Comparison of ENCODE assay signal across 8 cellular contexts in the genomic region with DNA sequence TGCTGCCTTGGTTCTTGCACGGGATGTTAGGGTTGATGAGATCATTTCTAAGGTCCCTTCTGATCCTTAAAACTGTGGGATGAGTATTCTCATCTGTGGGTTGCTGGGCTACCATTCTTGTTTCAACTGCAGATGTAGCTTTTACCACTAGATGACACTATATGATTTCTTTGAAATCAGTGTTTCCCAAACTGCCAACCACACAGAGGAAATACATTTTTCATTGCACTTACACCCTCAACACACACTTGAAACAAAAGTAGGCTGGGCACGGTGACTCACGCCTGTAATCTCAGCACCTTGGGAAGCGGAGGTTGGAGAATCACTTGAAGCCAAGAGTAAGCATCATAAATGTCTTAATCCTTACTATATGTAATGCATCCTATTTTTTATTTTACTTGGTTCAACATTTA. TPM values are rescaled to one million over a fixed set of nuclear protein-coding genes. Genes with fewer than 3 reads are reported as not detected.
DNase-seq lines count a peak whose midpoint lies in the region; ATAC-seq, FAIRE-seq and TF ChIP-seq lines count a peak whose summit lies in the region.

No MANE protein-coding gene starts in this region.

- no peaks in the 10 kb centered on the region for H3K9me2 ChIP-seq in PC-9 (ENCODE audit: insufficient read depth)

- no peak overlapping the region for H3K4me2 ChIP-seq in PC-9
- no peak overlapping the region for H3K4me2 ChIP-seq in GM12878 (ENCODE audit: control insufficient read depth, insufficient read depth)

- TF ChIP-seq POLR2A in GM12891 (IDR thresholded peaks at IDR 0.05; ENCODE audit: low read depth, low read length) (no peak), GM12878 (IDR thresholded peaks at IDR 0.05; ENCODE audit: low read depth, low read length) (no peak), tibial nerve (IDR thresholded peaks at IDR 0.05) (no peak)

- SMC1A ChIA-PET in GM12878 (lab: Charles Lee; ENCODE audit: uncharacterized antibody, unreplicated experiment) = interaction anchor here (2.0 kb wide), 1 partner anchor 99 kb away, joined by 10 read pairs; no protein-coding TSS in a partner anchor

- H3K36me3 ChIP-seq in PC-9 (ENCODE audit: low read depth) (no peaks in the 10 kb centered on the region; the same call in 1 of the 2 replicates), GM12878 (ENCODE audit: control insufficient read depth in 2 of 2, insufficient read depth in 2 of 2, low read length in 1 of 2) (peaks cover 1 to 2% of the 10 kb centered on the region in 2 experiments; a peak in 3 of 4 replicates), left lung (peaks cover 0 to 30% of the 10 kb centered on the region in 2 donors), tibial nerve (peaks cover 0 to 58% (median 7%) of the 10 kb centered on the region in 3 donors)

- peaks cover 6% of the 10 kb centered on the region; the same call in 1 of the 2 replicates for H3F3A ChIP-seq in PC-9 (ENCODE audit: insufficient read depth, low read depth)

- in situ Hi-C loops in GM12878 (cut with MboI) = no loop called here

- RAD21 ChIA-PET in GM12878 (lab: Charles Lee; ENCODE audit: unreplicated experiment) = interaction anchor here (1.1 to 1.8 kb wide), 2 partner anchors 89 to 99 kb away, joined by 3 to 13 read pairs; partner anchors contain the start of gene AQP8

- peak; percentile 68 for ATAC-seq in GM12878
- peak; percentile 98 for ATAC-seq in left lung
- no peak for ATAC-seq in HG03135 (IDR thresholded peaks at IDR 0.05; ENCODE audit: unreplicated experiment)
- no peak for ATAC-seq in HG03460 (IDR thresholded peaks at IDR 0.05; ENCODE audit: unreplicated experiment)

- H3K27me3 ChIP-seq in PC-9 (ENCODE audit: insufficient read depth, low read depth) = no peaks in the 10 kb centered on the region
- H3K27me3 ChIP-seq in GM12878 (replicated peaks in 1 of 2; ENCODE audit: control insufficient read depth in 2 of 2, insufficient read depth in 2 of 2, low read length in 1 of 2) = no peaks in the 10 kb centered on the region
- no peaks in the 10 kb centered on the region for H3K27me3 ChIP-seq in left lung
- H3K27me3 ChIP-seq in tibial nerve = no peaks in the 10 kb centered on the region

- H4K20me1 ChIP-seq in PC-9 (ENCODE audit: insufficient read depth) = peaks cover 14% of the 10 kb centered on the region
- H4K20me1 ChIP-seq in GM12878 (ENCODE audit: control insufficient read depth, insufficient read depth) = no peaks in the 10 kb centered on the region

- H3K4me3 ChIP-seq in PC-9 (no peak overlapping the region), GM12878 (no peak overlapping the region), left lung (no peak overlapping the region), tibial nerve (no peak overlapping the region)

- peaks cover 9% of the 10 kb centered on the region; the same call in 1 of the 2 replicates for H3K4me1 ChIP-seq in PC-9 (replicated peaks; ENCODE audit: insufficient read depth)
- no peaks in the 10 kb centered on the region for H3K4me1 ChIP-seq in GM12878 (ENCODE audit: control insufficient read depth, insufficient read depth, low read length)
- H3K4me1 ChIP-seq in left lung = peaks cover 0 to 4% of the 10 kb centered on the region in 2 donors
- H3K4me1 ChIP-seq in tibial nerve = peaks cover 0 to 4% (median 0%) of the 10 kb centered on the region in 4 donors

- TF ChIP-seq EP300 in GM12878 (IDR thresholded peaks at IDR 0.05; ENCODE audit: borderline replicate concordance in 1 of 2, control insufficient read depth in 1 of 2, low read depth in 2 of 2, low read length in 2 of 2) = no peak
- no peak for TF ChIP-seq EP300 in tibial nerve (IDR thresholded peaks at IDR 0.05)

- TF ChIP-seq CTCF in PC-9 (conservative IDR thresholded peaks at IDR 0.05) = peak; percentile 77
- TF ChIP-seq CTCF in GM12878 (IDR thresholded peaks at IDR 0.05 in 2 of 3, conservative IDR thresholded peaks at IDR 0.05 in 1 of 3; ENCODE audit: control insufficient read depth in 2 of 3, extremely low read depth in 1 of 3, insufficient read depth in 1 of 3, low read depth in 3 of 3, low read length in 3 of 3) = peak; percentile 52 to 65 (median 64); a peak in 5 of 6 replicates
- peak; percentile 21 to 49 for TF ChIP-seq CTCF in left lung (IDR thresholded peaks at IDR 0.05)
- TF ChIP-seq CTCF in tibial nerve (IDR thresholded peaks at IDR 0.05) = peak in 3 of 5 experiments; percentile 21 to 26 (median 22)

- intact Hi-C loops in PC-9 (cut with micrococcal nuclease; ENCODE audit: unreplicated experiment) = loop anchor here (1.0 kb wide), 2 partner anchors 72 to 98 kb away; no protein-coding TSS in a partner anchor
- intact Hi-C loops in GM12878 (cut with micrococcal nuclease; ENCODE audit: unreplicated experiment) = loop anchor here (1.0 kb wide), 2 partner anchors 73 to 98 kb away; no protein-coding TSS in a partner anchor
- intact Hi-C loops in left lung (cut with DNase I) = loop anchor here in 1 of 2 donors (10.0 kb wide), 1 partner anchor 72 kb away; no protein-coding TSS in a partner anchor

- CTCF ChIA-PET in PC-9 (lab: Charles Lee) (interaction anchor here (0.7 to 1.0 kb wide), 2 partner anchors 98 to 111 kb away, joined by 3 to 20 read pairs; partner anchors contain the start of gene ARHGAP17), GM12878 (lab: Yijun Ruan, JAX) (interaction anchor here (0.7 to 2.1 kb wide), 8 partner anchors 9 to 100 kb away, joined by 3 to 15 read pairs (median 4); no protein-coding TSS in a partner anchor)

- FAIRE-seq in GM12891 (lab: Jason Lieb, UNC) (peak; percentile 52), GM12878 (lab: Jason Lieb, UNC) (no peak)

- H3K9ac ChIP-seq in GM12878 (ENCODE audit: control insufficient read depth, insufficient read depth, low read length) = no peak overlapping the region

- H3K27ac ChIP-seq in PC-9 (no peak overlapping the region), GM12878 (ENCODE audit: control insufficient read depth, insufficient read depth) (no peak overlapping the region), left lung (no peak overlapping the region), tibial nerve (no peak overlapping the region)

- peaks cover 14% of the 10 kb centered on the region for H3K79me2 ChIP-seq in PC-9 (ENCODE audit: low read depth)
- H3K79me2 ChIP-seq in GM12878 (ENCODE audit: control insufficient read depth, insufficient read depth, low read length) = no peaks in the 10 kb centered on the region

- TF ChIP-seq RAD21 in GM12878 (IDR thresholded peaks at IDR 0.05; ENCODE audit: insufficient read depth, low read depth, low read length) = peak; percentile 57

- DNase-seq in AG08395 (ENCODE audit: low spot score) (peak; percentile 79), GM12891 (ENCODE audit: insufficient read length, low spot score) (no peak), PC-9 (peak; percentile 67 to 81), GM12878 (ENCODE audit: low read depth, low spot score) (no peak), left lung (peak in 1 of 2 donors; percentile 55), tibial nerve (ENCODE audit: low spot score in 2 of 2) (no peak)

- WGBS in GM12878 (ENCODE audit: insufficient coverage, insufficient replicate concordance, low lambda C conversion rate, missing lambda C conversion rate) = 74% methylated on average over 4 of the region's 4 CpGs
- WGBS in tibial nerve, 2 donors = 37 to 45% methylated on average over 4 of the region's 4 CpGs

- no peak overlapping the region for H2AFZ ChIP-seq in PC-9
- H2AFZ ChIP-seq in GM12878 (ENCODE audit: control insufficient read depth, low read depth, low read length) = no peak overlapping the region

- H3K9me3 ChIP-seq in PC-9 (ENCODE audit: insufficient read depth, low read depth) (no peaks in the 10 kb centered on the region), GM12878 (replicated peaks; ENCODE audit: control insufficient read depth, insufficient read depth, low read length) (no peaks in the 10 kb centered on the region), left lung (no peaks in the 10 kb centered on the region), tibial nerve (no peaks in the 10 kb centered on the region)

- BruUV-seq in PC-9 (replicated peaks; lab: Mats Ljungman, UMichigan) (no TSS peak), GM12878 (replicated peaks; lab: Mats Ljungman, UMichigan) (no TSS peak)

- POLR2A ChIA-PET in PC-9 (lab: Charles Lee; ENCODE audit: unreplicated experiment) = no interaction called here
- POLR2A ChIA-PET in GM12878 (lab: Charles Lee) = no interaction called here

TF ChIP-seq in GM12891, 5 proteins besides CTCF, POLR2A, EP300 and RAD21:
- TF ChIP-seq POU2F2 (IDR thresholded peaks at IDR 0.05; ENCODE audit: low read depth, low read length) = no peak
- TF ChIP-seq PAX5 (IDR thresholded peaks at IDR 0.05; ENCODE audit: insufficient read depth, low read length, severe bottlenecking) = no peak
- no peak for TF ChIP-seq POLR2AphosphoS5 (IDR thresholded peaks at IDR 0.05; ENCODE audit: low read depth, low read length)
- TF ChIP-seq TAF1 (IDR thresholded peaks at IDR 0.05; ENCODE audit: low read depth, low read length) = no peak
- no peak for TF ChIP-seq SPI1 (IDR thresholded peaks at IDR 0.05; ENCODE audit: low read depth, low read length)

TF ChIP-seq in GM12878, 131 proteins besides CTCF, POLR2A, EP300 and RAD21:
- TF ChIP-seq ATF7 (IDR thresholded peaks at IDR 0.05; ENCODE audit: low read depth) (no peak), SMC3 (IDR thresholded peaks at IDR 0.05; ENCODE audit: borderline replicate concordance, low read length) (peak; percentile 48; the same call in 1 of the 2 replicates)
TF ChIP-seq in GM12878: peak in this region for 1.

RNA-seq across cellular contexts. Expression of gene LCMT1, which starts 15.3 kb away (rescaled TPM):
- 32.3 TPM for polyA plus RNA-seq in GM12891 (2012; ENCODE audit: low read depth, missing spikeins)
- 67.1 and 113 TPM in 2 replicates for total RNA-seq in PC-9 (2021)
- 45.0 and 52.6 TPM in 2 replicates for total RNA-seq in GM12878 (2013; cell fraction: nucleolus; rRNA removed)
- total RNA-seq in GM12878 (2014; rRNA removed) = 22.3 and 24.8 TPM in 2 replicates
- total RNA-seq in GM12878 (2014; rRNA removed; fragmentation: Illumina TruSeq; extraction: Trizol) = 19.7 and 20.2 TPM in 2 replicates
- total RNA-seq in GM12878 (2021) = 35.6 and 37.0 TPM in 2 replicates
- 29.4 TPM for polyA plus RNA-seq in GM12878 (2011; ENCODE audit: low read depth)
- polyA plus RNA-seq in GM12878 (2011; rRNA removed) = 31.2 and 36.2 TPM in 2 replicates
- 25.4 and 27.3 TPM in 2 replicates for polyA plus RNA-seq in GM12878 (2011; cell fraction: cytosol; rRNA removed)
- polyA plus RNA-seq in GM12878 (2011; cell fraction: nucleus; rRNA removed) = 20.8 and 23.2 TPM in 2 replicates
- polyA plus RNA-seq in GM12878 (2012) = 30.4 and 37.0 TPM in 2 replicates
- polyA plus RNA-seq in GM12878 (2014; fragmentation: Illumina TruSeq; extraction: Trizol) = 30.9 and 35.5 TPM in 2 replicates
- polyA plus RNA-seq in GM12878 (2014; fragmentation: Nextera tagmentation; extraction: Ambion mirVana) = 10 to 100 TPM; 34.1 to 37.8 TPM
- polyA plus RNA-seq in GM12878 (2014; rRNA removed) = 22.2 and 24.3 TPM in 2 replicates
- polyA plus RNA-seq in GM12878 (2016; fragmentation: Nextera tagmentation; extraction: Ambion mirVana) = 10 to 100 TPM; 45.6 to 51.2 TPM
- polyA minus RNA-seq in GM12878 (2011; rRNA and poly(A)+ RNA removed) = 28.6 and 33.3 TPM in 2 replicates
- polyA minus RNA-seq in GM12878 (2011; cell fraction: cytosol; rRNA and poly(A)+ RNA removed) = 14.2 and 15.3 TPM in 2 replicates
- 15.6 and 24.3 TPM in 2 replicates for polyA minus RNA-seq in GM12878 (2011; cell fraction: nucleus; rRNA and poly(A)+ RNA removed)
- total RNA-seq in left lung = 10 to 100 TPM; 25.6 to 27.0 TPM
- 10 to 100 TPM; 21.6 to 56.4 (median 33.8) TPM for total RNA-seq in tibial nerve

Comparison
In these comparisons a context has a peak if more than half of its experiments do, and no peak if none do; other contexts are left out.
1. DNase-seq: peak in AG08395 (single experiment) and PC-9 (2 of 2); none in GM12891 (single experiment), GM12878 (single experiment) and tibial nerve (0 of 2).
2. CTCF ChIP-seq: peak in every context shown above with its lines; median percentile 77 in PC-9; 64 in GM12878; 35 in left lung; 22 in tibial nerve.
3. ATAC-seq: peak in GM12878 (single experiment) and left lung (single experiment); none in HG03135 (single experiment) and HG03460 (single experiment).